8 cellular contexts compared by ENCODE assay signal in genomic region chr11:1548221-1549070, GRCh38. TPM values are rescaled to one million over a fixed set of nuclear protein-coding genes. Genes with fewer than 3 reads are reported as not detected.
DNase-seq lines count a peak whose midpoint lies in the region; ATAC-seq, FAIRE-seq and TF ChIP-seq lines count a peak whose summit lies in the region.

No MANE protein-coding gene starts in this region.

- H3K4me1 Mint-ChIP-seq in naive thymus-derived CD4-positive, alpha-beta T cell, result peaks cover 0 to 9% (median 0%) of the 10 kb centered on the region in 7 donors

- FAIRE-seq in HTR-8/SVneo (lab: Jason Lieb, UNC) (peak; percentile 28), frontal cortex (lab: Jason Lieb, UNC) (no peak)

- peaks cover 0 to 11% of the 10 kb centered on the region in 2 donors for H3K27me3 ChIP-seq in naive thymus-derived CD4-positive, alpha-beta T cell (ENCODE audit: control insufficient read depth in 2 of 2, insufficient read depth in 2 of 2, low read length in 2 of 2)

- H3K27me3 Mint-ChIP-seq in naive thymus-derived CD4-positive, alpha-beta T cell, result peaks cover 17 to 48% (median 20%) of the 10 kb centered on the region in 5 donors

- no peaks in the 10 kb centered on the region for H3K36me3 ChIP-seq in naive thymus-derived CD4-positive, alpha-beta T cell (ENCODE audit: control insufficient read depth in 2 of 3, insufficient read depth in 3 of 3, low read length in 3 of 3)

- H3K4me3 Mint-ChIP-seq in naive thymus-derived CD4-positive, alpha-beta T cell, result peak overlapping the region in 5 of 10 donors; percentile 12 to 73 (median 55)

- no peak for TF ChIP-seq CTCF in omental fat pad (IDR thresholded peaks at IDR 0.05)

- intact Hi-C loops in naive thymus-derived CD4-positive, alpha-beta T cell (cut with micrococcal nuclease), result no loop called here

- no peaks in the 10 kb centered on the region for H3K36me3 Mint-ChIP-seq in naive thymus-derived CD4-positive, alpha-beta T cell

- H3K4me1 ChIP-seq in naive thymus-derived CD4-positive, alpha-beta T cell (ENCODE audit: control insufficient read depth in 2 of 2, insufficient read depth in 2 of 2, low read length in 2 of 2), result peaks cover 2 to 17% of the 10 kb centered on the region in 2 donors

- DNase-seq in HTR-8/SVneo (ENCODE audit: insufficient read length, low spot score) (peak; percentile 54), RKO (ENCODE audit: low spot score) (peak; percentile 51), frontal cortex (ENCODE audit: low spot score in 2 of 2) (peak; percentile 69 to 89), omental fat pad (ENCODE audit: low spot score) (no peak), NCI-H128 (lab: John Stamatoyannopoulos, UW; ENCODE audit: unreplicated experiment) (no peak)
- DNase-seq in naive thymus-derived CD4-positive, alpha-beta T cell, result no peak

- CTCF ChIA-PET in naive thymus-derived CD4-positive, alpha-beta T cell (lab: Charles Lee), result interaction anchor here (0.7 kb wide), 1 partner anchor 23 kb away, joined by 3 read pairs; no protein-coding TSS in a partner anchor

- POLR2A ChIA-PET in naive thymus-derived CD4-positive, alpha-beta T cell (lab: Charles Lee), result interaction anchor here (3.0 kb wide), 1 partner anchor 25 kb away, joined by 21 read pairs; no protein-coding TSS in a partner anchor

- ATAC-seq in omental fat pad (ENCODE audit: low FRiP score), result peak; percentile 35
- no peak for ATAC-seq in naive thymus-derived CD4-positive, alpha-beta T cell
- no peak for ATAC-seq in GM19452 (IDR thresholded peaks at IDR 0.05; ENCODE audit: unreplicated experiment)
- ATAC-seq in GM18909 (IDR thresholded peaks at IDR 0.05; ENCODE audit: poor library complexity, unreplicated experiment), result no peak

- no peak overlapping the region for H3K4me3 ChIP-seq in naive thymus-derived CD4-positive, alpha-beta T cell (ENCODE audit: low read length)

- no peaks in the 10 kb centered on the region for H3K9me3 ChIP-seq in naive thymus-derived CD4-positive, alpha-beta T cell (ENCODE audit: control insufficient read depth in 2 of 3, low read length in 3 of 3)

- H3K9me3 Mint-ChIP-seq in naive thymus-derived CD4-positive, alpha-beta T cell, result no peaks in the 10 kb centered on the region

- no peak overlapping the region for H3K27ac Mint-ChIP-seq in naive thymus-derived CD4-positive, alpha-beta T cell

- H3K27ac ChIP-seq in naive thymus-derived CD4-positive, alpha-beta T cell (ENCODE audit: low read depth, low read length), result no peak overlapping the region

RNA-seq across cellular contexts. Expression of gene DUSP8, which starts 23.6 kb away (rescaled TPM):
- total RNA-seq in frontal cortex, result 4.1 TPM
- 1 to 10 TPM in 3 of 4 donors, under 1 TPM in 1; 0.47 to 5.6 (median 4.0) TPM for total RNA-seq in omental fat pad
- 10 to 100 TPM in 2 of 5 experiments, 1 to 10 TPM in 2, under 1 TPM in 1; 0.41 to 79.3 (median 4.4) TPM for total RNA-seq in naive thymus-derived CD4-positive, alpha-beta T cell
- polyA plus RNA-seq in naive thymus-derived CD4-positive, alpha-beta T cell, result under 1 TPM; 0.22 to 0.35 TPM

RNA-seq across cellular contexts. Expression of gene KRTAP5-1, which starts 36.6 kb away (rescaled TPM):
- not detected for total RNA-seq in frontal cortex
- total RNA-seq in omental fat pad, result not detected
- not detected for total RNA-seq in naive thymus-derived CD4-positive, alpha-beta T cell
- polyA plus RNA-seq in naive thymus-derived CD4-positive, alpha-beta T cell, result not detected

RNA-seq across cellular contexts. Expression of gene KRTAP5-2, which starts 49.6 kb away (rescaled TPM):
- total RNA-seq in frontal cortex, result not detected
- not detected for total RNA-seq in omental fat pad
- total RNA-seq in naive thymus-derived CD4-positive, alpha-beta T cell, result not detected
- not detected for polyA plus RNA-seq in naive thymus-derived CD4-positive, alpha-beta T cell

RNA-seq across cellular contexts. Expression of gene KRTAP5-3, which starts 59.8 kb away (rescaled TPM):
- not detected for total RNA-seq in frontal cortex
- total RNA-seq in omental fat pad, result not detected
- not detected for total RNA-seq in naive thymus-derived CD4-positive, alpha-beta T cell
- polyA plus RNA-seq in naive thymus-derived CD4-positive, alpha-beta T cell, result not detected

Comparison
In these comparisons a context has a peak if more than half of its experiments do, and no peak if none do; other contexts are left out.
1. DNase-seq: peak in HTR-8/SVneo (single experiment), RKO (single experiment) and frontal cortex (2 of 2); none in omental fat pad (single experiment), naive thymus-derived CD4-positive, alpha-beta T cell (0 of 9) and NCI-H128 (single experiment).